Comparison of ENCODE assay signal across 8 cellular contexts in the genomic region with DNA sequence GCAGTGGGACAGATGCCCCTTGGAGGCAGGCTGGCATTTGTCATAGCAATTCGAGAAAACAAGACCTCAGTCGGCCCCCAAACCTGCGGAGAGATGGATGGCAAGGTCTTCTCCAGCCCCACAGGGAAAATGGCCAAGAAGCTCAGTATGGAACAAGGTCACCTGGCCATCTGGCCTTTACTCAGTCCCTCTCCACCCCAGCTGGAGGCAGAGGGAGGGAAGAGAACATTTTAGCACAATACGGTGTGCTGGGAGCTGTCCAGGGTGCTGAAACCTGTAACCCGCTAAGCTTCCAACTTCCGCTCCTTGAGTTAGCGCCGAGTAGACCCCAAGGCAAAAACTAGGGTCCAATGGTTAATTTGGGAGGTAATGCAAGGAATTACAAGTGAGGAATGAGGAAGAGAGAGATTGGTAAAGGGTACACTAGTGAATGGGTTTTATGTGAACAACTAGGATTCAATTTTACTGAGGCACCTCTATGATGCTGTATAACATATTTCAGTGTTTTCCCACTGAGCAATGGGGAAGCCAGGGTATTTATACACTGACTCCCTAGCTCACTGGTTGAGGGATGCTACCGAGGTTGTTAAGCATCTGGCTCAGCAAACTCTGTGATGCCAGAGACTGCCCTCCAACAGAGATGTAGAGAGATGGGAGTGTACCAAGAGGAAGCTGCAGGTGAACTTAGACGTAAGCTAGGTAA.
A peak's percentile ranks its signal among the peaks of the same experiment; 100 is the strongest.
DNase-seq lines count a peak whose midpoint lies in the region; ATAC-seq and TF ChIP-seq lines count a peak whose summit lies in the region.

No MANE protein-coding gene starts in this region.

- H3K4me3 Mint-ChIP-seq in Caco-2 (ENCODE audit: unreplicated experiment) = no peak overlapping the region

- POLR2A ChIA-PET in Caco-2 (lab: Charles Lee) = no interaction called here

- H3K27ac Mint-ChIP-seq in Caco-2 (ENCODE audit: unreplicated experiment) = no peak overlapping the region

- BruUV-seq in Caco-2 (replicated peaks; lab: Mats Ljungman, UMichigan) = no TSS peak

- H3K4me1 Mint-ChIP-seq in Caco-2 (ENCODE audit: low read depth, unreplicated experiment) = no peaks in the 10 kb centered on the region

- TF ChIP-seq CTCF in Caco-2 (IDR thresholded peaks at IDR 0.05; ENCODE audit: insufficient read depth in 1 of 2, low read depth in 1 of 2, low read length in 1 of 2, severe bottlenecking in 1 of 2, unreplicated experiment in 1 of 2) (no peak), foreskin fibroblast (IDR thresholded peaks at IDR 0.05; ENCODE audit: low read depth, low read length) (no peak)

- no peaks in the 10 kb centered on the region for H3K4me1 ChIP-seq in Caco-2

- H3K36me3 Mint-ChIP-seq in Caco-2 (ENCODE audit: insufficient read depth, unreplicated experiment) = no peaks in the 10 kb centered on the region

- no peaks in the 10 kb centered on the region for H3K9me3 Mint-ChIP-seq in Caco-2 (ENCODE audit: unreplicated experiment)

- intact Hi-C loops in Caco-2 (cut with micrococcal nuclease; ENCODE audit: unreplicated experiment) = no loop called here

- H3K4me3 ChIP-seq in Caco-2 (ENCODE audit: low read depth, low read length) (no peak overlapping the region), MG63 (no peak overlapping the region), foreskin fibroblast (ENCODE audit: low read depth in 1 of 2, low read length in 2 of 2) (no peak overlapping the region)

- no peaks in the 10 kb centered on the region for H3K36me3 ChIP-seq in Caco-2 (ENCODE audit: control insufficient read depth, insufficient read depth, low read length)
- no peaks in the 10 kb centered on the region for H3K36me3 ChIP-seq in MG63

- no peaks in the 10 kb centered on the region for H3K9me3 ChIP-seq in Caco-2
- H3K9me3 ChIP-seq in MG63 = 0 out of 2 replicates have a peak, but pooled peaks cover 2% of the 10 kb centered on the region

- H3K27me3 ChIP-seq in Caco-2 (replicated peaks; ENCODE audit: control insufficient read depth, insufficient read depth, low read length) = no peaks in the 10 kb centered on the region
- peaks cover 29% of the 10 kb centered on the region for H3K27me3 ChIP-seq in MG63

- DNase-seq in Caco-2 (peak; percentile 41 to 49), MG63 (peak; percentile 52), foreskin fibroblast (peak; percentile 12 to 66), occipital lobe (lab: John Stamatoyannopoulos, UW) (no peak), NCI-H2171 (lab: John Stamatoyannopoulos, UW) (no peak)
- DNase-seq in activated CD8-positive, alpha-beta memory T cell treated with anti-CD3 and anti-CD28 coated beads, Interleukin-2, amount 50 U/mL, for 4 hours = peak; percentile 39
- peak; percentile 1 to 3 for DNase-seq in stimulated activated CD8-positive, alpha-beta memory T cell treated with anti-CD3 and anti-CD28 coated beads, Interleukin-7, amount 100 ng/mL, for 4 hours (ENCODE audit: low read depth in 2 of 2)

- CTCF ChIA-PET in Caco-2 (lab: Charles Lee) = no interaction called here

- no peak for ATAC-seq in HG03135 (IDR thresholded peaks at IDR 0.05; ENCODE audit: unreplicated experiment)

- H3K27me3 Mint-ChIP-seq in Caco-2 (ENCODE audit: insufficient read depth, unreplicated experiment) = no peaks in the 10 kb centered on the region

Comparison
In these comparisons a context has a peak if more than half of its experiments do, and no peak if none do; other contexts are left out.
1. DNase-seq: peak in Caco-2 (2 of 2), MG63 (single experiment), activated CD8-positive, alpha-beta memory T cell treated with anti-CD3 and anti-CD28 coated beads, Interleukin-2, amount 50 U/mL, for 4 hours (single experiment), foreskin fibroblast (2 of 2) and stimulated activated CD8-positive, alpha-beta memory T cell treated with anti-CD3 and anti-CD28 coated beads, Interleukin-7, amount 100 ng/mL, for 4 hours (2 of 2); none in occipital lobe (single experiment) and NCI-H2171 (single experiment).